7 cellular contexts compared by ENCODE assay signal in the genomic region with DNA sequence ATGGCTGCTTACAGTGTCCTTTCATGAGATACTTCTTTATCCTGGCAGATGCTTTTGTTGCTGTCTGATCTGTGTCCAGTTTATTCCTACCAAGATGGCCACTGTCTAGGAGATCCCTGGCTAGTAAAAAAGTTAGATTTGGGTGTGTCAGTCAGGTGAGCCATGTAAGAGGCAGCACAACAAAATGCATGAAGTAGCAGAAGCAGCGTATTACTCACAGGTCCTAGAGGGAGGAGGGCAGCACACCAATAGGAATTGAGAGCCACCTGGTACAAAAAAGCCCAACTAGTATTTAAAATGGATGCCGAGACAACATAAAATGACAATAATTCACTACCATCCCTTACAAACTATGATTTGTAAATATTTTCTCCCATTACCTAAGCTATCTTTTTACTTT. TPM values are rescaled to one million over a fixed set of nuclear protein-coding genes. Genes with fewer than 3 reads are reported as not detected.
"Had no signal": no experiment of that assay in that cellular context is flagged by ENCODE, and none has a peak within 500 bp of the region (broad histone marks: within the 10 kb centered on the region; RNA-seq: fewer than 3 reads in every experiment).

No MANE protein-coding gene starts in this region.

- H3K27ac Mint-ChIP-seq: IgD-negative memory B cell had no signal

- DNase-seq: IMR-90, KBM-7 had no signal

- H3K27ac ChIP-seq: HL-60 had no signal

- H3K4me3 Mint-ChIP-seq: IgD-negative memory B cell had no signal

- H3K4me3 ChIP-seq: K562 had no signal

- FAIRE-seq: HepG2, HTR-8/SVneo, K562 had no signal

- ATAC-seq: HepG2, K562 had no signal

RNA-seq across cellular contexts. Expression of a gene that starts 22.8 kb away (rescaled TPM):
- polyA plus RNA-seq: IgD-negative memory B cell had no signal
